ENCODE assay signal across 22 cellular contexts in the genomic region with DNA sequence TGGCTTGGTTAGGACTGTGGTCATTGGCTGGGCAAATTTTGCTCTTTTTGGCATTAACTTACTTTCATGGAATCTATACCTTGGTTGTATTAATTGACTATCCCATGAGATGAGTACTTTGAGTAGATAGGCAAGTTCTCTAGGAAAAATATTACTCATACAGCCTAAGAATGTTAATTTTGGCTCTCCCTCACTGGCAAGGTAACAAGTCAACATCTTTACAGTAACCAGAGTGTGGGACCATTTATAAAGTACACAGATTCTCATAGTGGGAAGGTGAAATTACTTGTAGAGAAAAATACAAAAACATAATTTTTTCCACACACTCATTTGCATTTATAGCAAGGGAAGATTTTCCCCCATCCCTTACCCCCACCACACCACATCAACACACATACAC.
"Had no signal": no experiment of that assay in that cellular context is flagged by ENCODE, and none has a peak within 500 bp of the region (broad histone marks: within the 10 kb centered on the region; RNA-seq: fewer than 3 reads in every experiment).

No MANE protein-coding gene starts in this region.

- H3K4me3 ChIP-seq: colonic mucosa, prostate gland, right atrium auricular region, tibial artery had no signal

- DNase-seq: activated B cell treated with CpG ODN at 0.5 μM for 24 hours; activated CD4-positive, alpha-beta memory T cell treated with anti-CD3 and anti-CD28 coated beads for 36 hours; activated CD4-positive, alpha-beta T cell treated with anti-CD3 and anti-CD28 coated beads for 4 hours; activated T-cell treated with anti-CD3 and anti-CD28 coated beads for 4 hours; brain microvascular endothelial cell; central memory CD4-positive, alpha-beta T cell; colonic mucosa; endodermal cell; hypothalamus; kidney; nephron progenitor cell; stimulated activated CD4-positive, alpha-beta T cell treated with anti-CD3 and anti-CD28 coated beads, Interleukin-12 subunit alpha, Interleukin-12 subunit beta, amount 100 ng/mL, for 4 hours; stimulated activated CD4-positive, alpha-beta T cell treated with anti-CD3 and anti-CD28 coated beads, Interleukin-1b, Interleukin-23, amount 100 ng/mL, for 48 hours; stimulated activated CD8-positive, alpha-beta memory T cell treated with anti-CD3 and anti-CD28 coated beads, Interleukin-4, amount 100 ng/mL, for 48 hours; stimulated activated naive CD8-positive, alpha-beta T cell treated with anti-CD3 and anti-CD28 coated beads, Interleukin-15, Interleukin-2, amounts not matched to agents 100 U/mL and 50 U/mL, for 24 hours; substantia nigra; T-helper 9 cell; tibial artery had no signal

- H3K27ac Mint-ChIP-seq: activated CD4-positive, alpha-beta memory T cell treated with anti-CD3 and anti-CD28 coated beads for 36 hours; activated naive CD8-positive, alpha-beta T cell; endodermal cell had no signal

- H3K27ac ChIP-seq: brain microvascular endothelial cell, colonic mucosa, prostate gland, tibial artery had no signal

- H3K9me3 ChIP-seq: colonic mucosa, prostate gland, right atrium auricular region, tibial artery had no signal

- H3K4me1 ChIP-seq: colonic mucosa, prostate gland had no signal

- H3K9me3 Mint-ChIP-seq: activated B cell treated with CpG ODN at 0.5 μM for 24 hours; activated CD4-positive, alpha-beta memory T cell treated with anti-CD3 and anti-CD28 coated beads for 36 hours had no signal

- H3K36me3 ChIP-seq: brain microvascular endothelial cell, colonic mucosa, prostate gland, right atrium auricular region, tibial artery had no signal

- H3K27me3 Mint-ChIP-seq: activated B cell treated with CpG ODN at 0.5 μM for 24 hours; activated CD4-positive, alpha-beta memory T cell treated with anti-CD3 and anti-CD28 coated beads for 36 hours; activated naive CD8-positive, alpha-beta T cell had no signal

- H3K36me3 Mint-ChIP-seq: activated CD4-positive, alpha-beta memory T cell treated with anti-CD3 and anti-CD28 coated beads for 36 hours; activated naive CD8-positive, alpha-beta T cell had no signal

- H3K4me3 Mint-ChIP-seq: activated B cell treated with CpG ODN at 0.5 μM for 24 hours; activated CD4-positive, alpha-beta memory T cell treated with anti-CD3 and anti-CD28 coated beads for 36 hours; activated naive CD8-positive, alpha-beta T cell; endodermal cell; nephron progenitor cell had no signal

- ATAC-seq: left lobe of liver; stimulated activated naive CD8-positive, alpha-beta T cell treated with anti-CD3 and anti-CD28 coated beads, Interleukin-15, Interleukin-2, amounts not matched to agents 100 U/mL and 50 U/mL, for 24 hours had no signal

- H3K27me3 ChIP-seq: brain microvascular endothelial cell, colonic mucosa, right atrium auricular region, tibial artery had no signal
